Comparison of ENCODE assay signal across 31 cellular contexts in genomic region chr10:129433266-129433665, GRCh38.
"Had no signal": no experiment of that assay in that cellular context is flagged by ENCODE, and none has a peak within 500 bp of the region (broad histone marks: within the 10 kb centered on the region; RNA-seq: fewer than 3 reads in every experiment).

No MANE protein-coding gene starts in this region.

- H3K9me3 Mint-ChIP-seq: activated CD4-positive, alpha-beta memory T cell treated with anti-CD3 and anti-CD28 coated beads for 36 hours; activated CD4-positive, alpha-beta T cell treated with anti-CD3 and anti-CD28 coated beads, Interleukin-2, amount 10 ng/mL, durations not matched to agents 24 days and 14 days; activated naive CD4-positive, alpha-beta T cell treated with anti-CD3 and anti-CD28 coated beads for 36 hours; activated naive CD4-positive, alpha-beta T cell treated with anti-CD3 and anti-CD28 coated beads, Interleukin-2, amount 50 U/mL, for 24 hours; activated naive CD8-positive, alpha-beta T cell treated with anti-CD3 and anti-CD28 coated beads for 36 hours; activated naive CD8-positive, alpha-beta T cell treated with anti-CD3 and anti-CD28 coated beads, Interleukin-2, amount 50 U/mL, for 24 hours; activated T-helper 1 cell treated with anti-CD3 and anti-CD28 coated beads, Interleukin-12 subunit alpha, Interleukin-12 subunit beta, Interleukin-2, Interleukin-4 antibody, amounts not matched to agents 30 ng/mL and 10 ng/mL and 1 ng/mL, durations not matched to agents 14 hours and 24 hours and 36 hours; activated T-helper 2 cell treated with anti-CD3 and anti-CD28 coated beads, Interferon-gamma antibody, Interleukin-2, Interleukin-4, amounts not matched to agents 10 μg/mL and 5 μg/mL and 100 μg/mL, durations not matched to agents 14 hours and 24 hours and 36 hours; T-helper 1 cell treated with Interleukin-12 subunit alpha and Interleukin-12 subunit beta and Interleukin-4 antibody, amounts not matched to agents 30 μg/mL and 1 μg/mL, for 36 hours had no signal

- H3K36me3 ChIP-seq: adrenal gland, colonic mucosa, WERI-Rb-1 had no signal

- H3K27me3 ChIP-seq: adrenal gland, body of pancreas, colonic mucosa had no signal

- DNase-seq: activated CD4-positive, alpha-beta memory T cell treated with anti-CD3 and anti-CD28 coated beads for 36 hours; activated CD4-positive, alpha-beta T cell treated with anti-CD3 and anti-CD28 coated beads for 36 hours; activated CD4-positive, alpha-beta T cell treated with anti-CD3 and anti-CD28 coated beads, Interleukin-2, amount 10 ng/mL, durations not matched to agents 24 days and 14 days; activated CD4-positive, CD25-positive, alpha-beta regulatory T cell; activated CD4-positive, CD25-positive, alpha-beta regulatory T cell treated with anti-CD3 and anti-CD28 coated beads, Interleukin-2, amount 50 U/mL, for 72 hours; activated CD8-positive, alpha-beta memory T cell treated with anti-CD3 and anti-CD28 coated beads, Interleukin-2, amount 10 ng/mL, durations not matched to agents 7 days and 5 days; activated CD8-positive, alpha-beta memory T cell treated with anti-CD3 and anti-CD28 coated beads, Interleukin-2, amount 50 U/mL, for 4 hours; activated CD8-positive, alpha-beta T cell treated with anti-CD3 and anti-CD28 coated beads, Interleukin-2, amount 10 ng/mL, durations not matched to agents 7 days and 5 days; activated effector memory CD4-positive, alpha-beta T cell treated with anti-CD3 and anti-CD28 coated beads, Interleukin-2, amount 50 U/mL, for 16 hours; activated naive CD4-positive, alpha-beta T cell treated with anti-CD3 and anti-CD28 coated beads for 36 hours; activated naive CD8-positive, alpha-beta T cell treated with anti-CD3 and anti-CD28 coated beads for 36 hours; activated naive CD8-positive, alpha-beta T cell treated with anti-CD3 and anti-CD28 coated beads, Interleukin-2, amount 50 U/mL, for 24 hours; activated T-cell treated with anti-CD3 and anti-CD28 coated beads, Interleukin-2, amount 50 U/mL, for 1 hour; activated T-cell treated with anti-CD3 and anti-CD28 coated beads, Interleukin-2, amount 50 U/mL, for 48 hours; adrenal gland; amygdala; aorta; body of pancreas; caudate nucleus; colonic mucosa; effector memory CD4-positive, alpha-beta T cell; endodermal cell; foreskin fibroblast; head of caudate nucleus; T-helper 9 cell; WERI-Rb-1 had no signal

- H3K4me1 ChIP-seq: adrenal gland, body of pancreas, colonic mucosa had no signal

- H3K27ac Mint-ChIP-seq: activated CD4-positive, alpha-beta memory T cell treated with anti-CD3 and anti-CD28 coated beads for 36 hours; activated CD4-positive, alpha-beta T cell treated with anti-CD3 and anti-CD28 coated beads for 36 hours; activated CD4-positive, alpha-beta T cell treated with anti-CD3 and anti-CD28 coated beads, Interleukin-2, amount 10 ng/mL, durations not matched to agents 24 days and 14 days; activated CD8-positive, alpha-beta memory T cell treated with anti-CD3 and anti-CD28 coated beads, Interleukin-2, amount 10 ng/mL, durations not matched to agents 7 days and 5 days; activated CD8-positive, alpha-beta T cell treated with anti-CD3 and anti-CD28 coated beads, Interleukin-2, amount 10 ng/mL, durations not matched to agents 7 days and 5 days; activated naive CD4-positive, alpha-beta T cell treated with anti-CD3 and anti-CD28 coated beads for 36 hours; activated naive CD4-positive, alpha-beta T cell treated with anti-CD3 and anti-CD28 coated beads, Interleukin-2, amount 50 U/mL, for 24 hours; activated naive CD8-positive, alpha-beta T cell treated with anti-CD3 and anti-CD28 coated beads for 36 hours; activated naive CD8-positive, alpha-beta T cell treated with anti-CD3 and anti-CD28 coated beads, Interleukin-2, amount 50 U/mL, for 24 hours; activated T-helper 1 cell treated with anti-CD3 and anti-CD28 coated beads, Interleukin-12 subunit alpha, Interleukin-12 subunit beta, Interleukin-2, Interleukin-4 antibody, amounts not matched to agents 30 ng/mL and 10 ng/mL and 1 ng/mL, durations not matched to agents 14 hours and 24 hours and 36 hours; activated T-helper 2 cell treated with anti-CD3 and anti-CD28 coated beads, Interferon-gamma antibody, Interleukin-2, Interleukin-4, amounts not matched to agents 10 μg/mL and 5 μg/mL and 100 μg/mL, durations not matched to agents 14 hours and 24 hours and 36 hours; endodermal cell; T-helper 1 cell treated with Interleukin-12 subunit alpha and Interleukin-12 subunit beta and Interleukin-4 antibody, amounts not matched to agents 30 μg/mL and 1 μg/mL, for 36 hours had no signal

- H3K27ac ChIP-seq: adrenal gland, body of pancreas, colonic mucosa, WERI-Rb-1 had no signal

- ATAC-seq: activated CD4-positive, alpha-beta T cell treated with anti-CD3 and anti-CD28 coated beads for 36 hours; activated CD8-positive, alpha-beta memory T cell treated with anti-CD3 and anti-CD28 coated beads, Interleukin-2, amount 10 ng/mL, durations not matched to agents 7 days and 5 days; activated CD8-positive, alpha-beta T cell treated with anti-CD3 and anti-CD28 coated beads, Interleukin-2, amount 10 ng/mL, durations not matched to agents 7 days and 5 days; activated naive CD8-positive, alpha-beta T cell treated with anti-CD3 and anti-CD28 coated beads, Interleukin-2, amount 50 U/mL, for 24 hours; body of pancreas; esophagus mucosa had no signal

- H3K36me3 Mint-ChIP-seq: activated CD4-positive, alpha-beta memory T cell treated with anti-CD3 and anti-CD28 coated beads for 36 hours; activated CD8-positive, alpha-beta memory T cell treated with anti-CD3 and anti-CD28 coated beads, Interleukin-2, amount 10 ng/mL, durations not matched to agents 7 days and 5 days; activated naive CD4-positive, alpha-beta T cell treated with anti-CD3 and anti-CD28 coated beads, Interleukin-2, amount 50 U/mL, for 24 hours; activated naive CD8-positive, alpha-beta T cell treated with anti-CD3 and anti-CD28 coated beads for 36 hours had no signal

- H3K9me3 ChIP-seq: adrenal gland, body of pancreas, colonic mucosa had no signal

- H3K27me3 Mint-ChIP-seq: activated CD4-positive, alpha-beta T cell treated with anti-CD3 and anti-CD28 coated beads, Interleukin-2, amount 10 ng/mL, durations not matched to agents 24 days and 14 days; activated naive CD4-positive, alpha-beta T cell treated with anti-CD3 and anti-CD28 coated beads, Interleukin-2, amount 50 U/mL, for 24 hours; activated naive CD8-positive, alpha-beta T cell treated with anti-CD3 and anti-CD28 coated beads for 36 hours had no signal

- H3K4me3 Mint-ChIP-seq: activated CD4-positive, alpha-beta memory T cell treated with anti-CD3 and anti-CD28 coated beads for 36 hours; activated CD4-positive, alpha-beta T cell treated with anti-CD3 and anti-CD28 coated beads for 36 hours; activated CD4-positive, alpha-beta T cell treated with anti-CD3 and anti-CD28 coated beads, Interleukin-2, amount 10 ng/mL, durations not matched to agents 24 days and 14 days; activated CD8-positive, alpha-beta memory T cell treated with anti-CD3 and anti-CD28 coated beads, Interleukin-2, amount 10 ng/mL, durations not matched to agents 7 days and 5 days; activated CD8-positive, alpha-beta T cell treated with anti-CD3 and anti-CD28 coated beads, Interleukin-2, amount 10 ng/mL, durations not matched to agents 7 days and 5 days; activated naive CD4-positive, alpha-beta T cell treated with anti-CD3 and anti-CD28 coated beads for 36 hours; activated naive CD4-positive, alpha-beta T cell treated with anti-CD3 and anti-CD28 coated beads, Interleukin-2, amount 50 U/mL, for 24 hours; activated naive CD8-positive, alpha-beta T cell treated with anti-CD3 and anti-CD28 coated beads for 36 hours; activated naive CD8-positive, alpha-beta T cell treated with anti-CD3 and anti-CD28 coated beads, Interleukin-2, amount 50 U/mL, for 24 hours; activated T-helper 1 cell treated with anti-CD3 and anti-CD28 coated beads, Interleukin-12 subunit alpha, Interleukin-12 subunit beta, Interleukin-2, Interleukin-4 antibody, amounts not matched to agents 30 ng/mL and 10 ng/mL and 1 ng/mL, durations not matched to agents 14 hours and 24 hours and 36 hours; endodermal cell; T-helper 1 cell treated with Interleukin-12 subunit alpha and Interleukin-12 subunit beta and Interleukin-4 antibody, amounts not matched to agents 30 μg/mL and 1 μg/mL, for 36 hours had no signal

- H3K4me1 Mint-ChIP-seq: activated CD4-positive, alpha-beta T cell treated with anti-CD3 and anti-CD28 coated beads for 36 hours; activated CD4-positive, alpha-beta T cell treated with anti-CD3 and anti-CD28 coated beads, Interleukin-2, amount 10 ng/mL, durations not matched to agents 24 days and 14 days; activated CD8-positive, alpha-beta memory T cell treated with anti-CD3 and anti-CD28 coated beads, Interleukin-2, amount 10 ng/mL, durations not matched to agents 7 days and 5 days; activated naive CD4-positive, alpha-beta T cell treated with anti-CD3 and anti-CD28 coated beads, Interleukin-2, amount 50 U/mL, for 24 hours; activated naive CD8-positive, alpha-beta T cell treated with anti-CD3 and anti-CD28 coated beads for 36 hours; activated naive CD8-positive, alpha-beta T cell treated with anti-CD3 and anti-CD28 coated beads, Interleukin-2, amount 50 U/mL, for 24 hours had no signal

- H3K4me3 ChIP-seq: adrenal gland, body of pancreas, colonic mucosa had no signal
